ENCODE assay signal across 33 cellular contexts in genomic region chr5:88524941-88525340, GRCh38.
"Had no signal": no experiment of that assay in that cellular context is flagged by ENCODE, and none has a peak within 500 bp of the region (broad histone marks: within the 10 kb centered on the region; RNA-seq: fewer than 3 reads in every experiment).

No MANE protein-coding gene starts in this region.

- ATAC-seq: activated CD8-positive, alpha-beta T cell treated with anti-CD3 and anti-CD28 coated beads for 36 hours; activated naive CD4-positive, alpha-beta T cell treated with anti-CD3 and anti-CD28 coated beads, Interleukin-2, amount 50 U/mL, for 72 hours; activated T-cell treated with anti-CD3 and anti-CD28 coated beads, Interleukin-2, amount 50 U/mL, for 4 hours; activated T-cell treated with anti-CD3 and anti-CD28 coated beads, Interleukin-2, amount 50 U/mL, for 72 hours; activated T-helper 17 cell treated with anti-CD3 and anti-CD28 coated beads, Interleukin-2, amount 50 U/mL, for 72 hours had no signal

- H3K36me3 ChIP-seq: adrenal gland, ascending aorta, cardiac muscle cell had no signal

- H3K27me3 ChIP-seq: adrenal gland, ascending aorta, cardiac muscle cell had no signal

- H3K9me3 ChIP-seq: adrenal gland had no signal

- DNase-seq: activated B cell treated with CpG ODN at 0.5 μM for 24 hours; activated CD4-positive, alpha-beta memory T cell treated with anti-CD3 and anti-CD28 coated beads for 36 hours; activated CD4-positive, alpha-beta T cell treated with anti-CD3 and anti-CD28 coated beads for 4 hours; activated CD4-positive, alpha-beta T cell treated with anti-CD3 and anti-CD28 coated beads, Interleukin-2, amount 10 ng/mL, durations not matched to agents 24 days and 14 days; activated CD4-positive, alpha-beta T cell treated with anti-CD3 and anti-CD28 coated beads, Interleukin-2, amount 50 U/mL, for 1 hour; activated CD4-positive, alpha-beta T cell treated with anti-CD3 and anti-CD28 coated beads, Interleukin-2, amount 50 U/mL, for 4 hours; activated CD4-positive, CD25-positive, alpha-beta regulatory T cell treated with anti-CD3 and anti-CD28 coated beads, Interleukin-2, amount 50 U/mL, for 72 hours; activated CD8-positive, alpha-beta memory T cell treated with anti-CD3 and anti-CD28 coated beads, Interleukin-2, amount 50 U/mL, for 4 hours; activated CD8-positive, alpha-beta T cell treated with anti-CD3 and anti-CD28 coated beads for 36 hours; activated effector memory CD4-positive, alpha-beta T cell treated with anti-CD3 and anti-CD28 coated beads, Interleukin-2, amount 50 U/mL, for 16 hours; activated gamma-delta T cell treated with Interleukin-2 at 50 U/mL for 16 hours; activated naive CD4-positive, alpha-beta T cell; activated naive CD4-positive, alpha-beta T cell treated with anti-CD3 and anti-CD28 coated beads for 36 hours; activated naive CD4-positive, alpha-beta T cell treated with anti-CD3 and anti-CD28 coated beads, Interleukin-2, amount 50 U/mL, for 16 hours; activated naive CD8-positive, alpha-beta T cell treated with anti-CD3 and anti-CD28 coated beads for 36 hours; activated T-cell treated with anti-CD3 and anti-CD28 coated beads for 4 hours; activated T-cell treated with anti-CD3 and anti-CD28 coated beads, Interleukin-2, amount 50 U/mL, for 1 hour; activated T-cell treated with anti-CD3 and anti-CD28 coated beads, Interleukin-2, amount 50 U/mL, for 4 hours; activated T-cell treated with anti-CD3 and anti-CD28 coated beads, Interleukin-2, amount 50 U/mL, for 72 hours; adrenal gland; amniotic stem cell; caudate nucleus; cerebellar nuclear complex; T-helper 1 cell; T-helper 2 cell; T-helper 9 cell had no signal

- FAIRE-seq: bronchial epithelial cell, TTC549 had no signal

- H3K4me3 ChIP-seq: adrenal gland, ascending aorta, cardiac muscle cell had no signal

- H3K27ac ChIP-seq: adrenal gland, ascending aorta, cardiac muscle cell, VCaP had no signal

- H3K4me1 ChIP-seq: adrenal gland, ascending aorta had no signal
